ENCODE assay signal across 1 cellular context in the genomic region with DNA sequence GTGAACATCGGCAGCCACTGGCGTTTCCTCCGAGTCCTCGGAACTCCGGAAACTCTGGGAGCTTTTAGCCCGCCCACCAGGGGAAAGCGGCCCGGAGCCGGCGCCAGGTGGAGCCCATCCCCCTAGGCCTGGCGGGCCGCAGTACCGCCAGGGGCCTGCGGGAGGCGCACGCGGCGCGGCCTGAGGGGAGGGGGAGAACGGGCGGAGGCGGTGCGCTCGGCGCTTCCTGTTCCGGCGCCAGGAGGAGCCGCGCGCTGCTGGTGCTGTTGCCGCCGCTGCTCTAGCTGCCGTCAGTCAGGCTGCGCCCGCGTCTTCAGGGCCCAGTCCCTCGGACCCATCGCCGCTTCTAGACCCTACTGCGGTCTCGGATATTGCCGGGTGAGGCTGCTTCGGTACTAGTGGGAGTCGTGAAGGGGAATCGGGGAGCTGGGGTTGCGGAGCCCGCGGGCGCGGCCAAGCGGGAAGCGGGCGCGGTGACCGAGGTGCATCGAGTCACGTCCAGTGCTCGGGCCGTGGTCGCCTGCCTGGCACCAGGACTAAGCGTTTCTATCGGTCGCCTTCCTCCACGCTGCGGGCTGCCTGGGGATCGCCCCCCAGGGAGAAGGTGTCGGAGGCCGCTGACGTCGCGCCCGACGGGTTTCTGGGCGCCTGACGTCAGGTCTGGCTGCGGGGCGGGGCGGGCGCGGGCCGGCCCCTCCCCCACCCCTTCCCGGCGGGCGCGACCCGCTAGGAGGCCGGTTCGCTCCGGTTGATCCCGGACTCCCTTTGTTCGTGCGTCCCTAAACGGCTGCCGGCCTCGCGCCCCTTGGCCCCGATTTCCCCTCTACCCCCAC.
TF ChIP-seq lines count a peak whose summit lies in the region.

MAPK1IP1L (plus strand) TSS at position 222 of the 833 bp plus-strand sequence. CDS start 10,037 bp downstream, outside the sequence.

TF ChIP-seq in HEK293, 187 proteins besides CTCF, POLR2A, EP300 and RAD21 (continued from another document and continues in another):
- TF ChIP-seq BCL11A (tag by site-specific recombination; IDR thresholded peaks at IDR 0.05; ENCODE audit: low read depth): no peak
- no peak for TF ChIP-seq YY2 (tag by site-specific recombination; IDR thresholded peaks at IDR 0.05)
- no peak for TF ChIP-seq ZNF23 (tag by site-specific recombination; IDR thresholded peaks at IDR 0.05; ENCODE audit: borderline replicate concordance)
- TF ChIP-seq, protein P1, sequence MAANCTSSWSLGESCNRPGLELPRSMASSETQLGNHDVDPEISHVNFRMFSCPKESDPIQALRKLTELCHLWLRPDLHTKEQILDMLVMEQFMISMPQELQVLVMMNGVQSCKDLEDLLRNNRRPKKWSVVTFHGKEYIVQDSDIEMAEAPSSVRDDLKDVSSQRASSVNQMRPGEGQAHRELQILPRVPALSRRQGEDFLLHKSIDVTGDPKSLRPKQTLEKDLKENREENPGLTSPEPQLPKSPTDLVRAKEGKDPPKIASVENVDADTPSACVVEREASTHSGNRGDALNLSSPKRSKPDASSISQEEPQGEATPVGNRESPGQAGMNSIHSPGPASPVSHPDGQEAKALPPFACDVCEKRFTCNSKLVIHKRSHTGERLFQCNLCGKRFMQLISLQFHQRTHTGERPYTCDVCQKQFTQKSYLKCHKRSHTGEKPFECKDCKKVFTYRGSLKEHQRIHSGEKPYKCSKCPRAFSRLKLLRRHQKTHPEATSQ (tag by site-specific recombination; IDR thresholded peaks at IDR 0.05): peak; percentile 90; the same call in 1 of the 2 replicates
- peak; percentile 98 for TF ChIP-seq ZNF501 (tag by site-specific recombination; IDR thresholded peaks at IDR 0.05)
- TF ChIP-seq, protein P2, sequence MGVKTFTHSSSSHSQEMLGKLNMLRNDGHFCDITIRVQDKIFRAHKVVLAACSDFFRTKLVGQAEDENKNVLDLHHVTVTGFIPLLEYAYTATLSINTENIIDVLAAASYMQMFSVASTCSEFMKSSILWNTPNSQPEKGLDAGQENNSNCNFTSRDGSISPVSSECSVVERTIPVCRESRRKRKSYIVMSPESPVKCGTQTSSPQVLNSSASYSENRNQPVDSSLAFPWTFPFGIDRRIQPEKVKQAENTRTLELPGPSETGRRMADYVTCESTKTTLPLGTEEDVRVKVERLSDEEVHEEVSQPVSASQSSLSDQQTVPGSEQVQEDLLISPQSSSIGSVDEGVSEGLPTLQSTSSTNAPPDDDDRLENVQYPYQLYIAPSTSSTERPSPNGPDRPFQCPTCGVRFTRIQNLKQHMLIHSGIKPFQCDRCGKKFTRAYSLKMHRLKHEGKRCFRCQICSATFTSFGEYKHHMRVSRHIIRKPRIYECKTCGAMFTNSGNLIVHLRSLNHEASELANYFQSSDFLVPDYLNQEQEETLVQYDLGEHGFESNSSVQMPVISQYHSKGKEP (tag by site-specific recombination; IDR thresholded peaks at IDR 0.05): no peak; the same call in 1 of the 2 replicates
- TF ChIP-seq ZBTB1 (tag by site-specific recombination; IDR thresholded peaks at IDR 0.05): no peak; the same call in 1 of the 2 replicates
- peak; percentile 48; the same call in 1 of the 2 replicates for TF ChIP-seq ZFP69B (tag by site-specific recombination; IDR thresholded peaks at IDR 0.05)
- TF ChIP-seq ZNF112 (tag by site-specific recombination; IDR thresholded peaks at IDR 0.05): no peak
- peak; percentile 77; the same call in 1 of the 2 replicates for TF ChIP-seq ZNF777 (tag by site-specific recombination; IDR thresholded peaks at IDR 0.05; ENCODE audit: borderline replicate concordance)
- no peak for TF ChIP-seq BCL6B (tag by site-specific recombination; IDR thresholded peaks at IDR 0.05)
- no peak; the same call in 1 of the 2 replicates for TF ChIP-seq GLI2 (tag by site-specific recombination; IDR thresholded peaks at IDR 0.05; ENCODE audit: borderline replicate concordance, low read depth)
- TF ChIP-seq GLIS2 (tag by site-specific recombination; IDR thresholded peaks at IDR 0.05): peak; percentile 96
- TF ChIP-seq ZNF426 (tag by site-specific recombination; IDR thresholded peaks at IDR 0.05): no peak
- TF ChIP-seq KLF9 (tag by site-specific recombination; IDR thresholded peaks at IDR 0.05; ENCODE audit: low read depth): peak; percentile 72
- TF ChIP-seq SCRT1 (tag by site-specific recombination; IDR thresholded peaks at IDR 0.05; ENCODE audit: borderline replicate concordance): no peak
- TF ChIP-seq ZNF654 (tag by site-specific recombination; IDR thresholded peaks at IDR 0.05; ENCODE audit: low read depth): peak; percentile 14; the same call in 1 of the 2 replicates
- TF ChIP-seq ZNF292 (tag by site-specific recombination; IDR thresholded peaks at IDR 0.05; ENCODE audit: borderline replicate concordance, low read depth): no peak
- TF ChIP-seq ZNF19 (tag by site-specific recombination; IDR thresholded peaks at IDR 0.05; ENCODE audit: low read depth): 0 out of 2 replicates have a peak, but pooled peaks have one; percentile 22
- no peak for TF ChIP-seq ZNF571 (tag by site-specific recombination; IDR thresholded peaks at IDR 0.05)
- peak; percentile 80; the same call in 1 of the 2 replicates for TF ChIP-seq ZSCAN23 (tag by site-specific recombination; IDR thresholded peaks at IDR 0.05)
- peak; percentile 60; the same call in 1 of the 2 replicates for TF ChIP-seq ZSCAN16 (tag by site-specific recombination; IDR thresholded peaks at IDR 0.05)
- TF ChIP-seq ZNF600 (tag by site-specific recombination; IDR thresholded peaks at IDR 0.05): no peak; the same call in 1 of the 2 replicates
- no peak for TF ChIP-seq ZNF701 (tag by site-specific recombination; IDR thresholded peaks at IDR 0.05)
- no peak for TF ChIP-seq ZNF677 (tag by site-specific recombination; IDR thresholded peaks at IDR 0.05)
- TF ChIP-seq EGR2 (tag by site-specific recombination; IDR thresholded peaks at IDR 0.05; ENCODE audit: low read depth): peak; percentile 59
- no peak for TF ChIP-seq HOXA7 (CRISPR knock-in tag; IDR thresholded peaks at IDR 0.05; ENCODE audit: borderline replicate concordance)
- TF ChIP-seq ZNF624 (tag by site-specific recombination; IDR thresholded peaks at IDR 0.05): no peak
- peak; percentile 54; the same call in 1 of the 2 replicates for TF ChIP-seq MZF1 (tag by site-specific recombination; IDR thresholded peaks at IDR 0.05; ENCODE audit: borderline replicate concordance)
- peak; percentile 86 for TF ChIP-seq PATZ1 (tag by site-specific recombination; IDR thresholded peaks at IDR 0.05)
- no peak; the same call in 1 of the 2 replicates for TF ChIP-seq ZNF239 (tag by site-specific recombination; IDR thresholded peaks at IDR 0.05)
- TF ChIP-seq, protein P3, sequence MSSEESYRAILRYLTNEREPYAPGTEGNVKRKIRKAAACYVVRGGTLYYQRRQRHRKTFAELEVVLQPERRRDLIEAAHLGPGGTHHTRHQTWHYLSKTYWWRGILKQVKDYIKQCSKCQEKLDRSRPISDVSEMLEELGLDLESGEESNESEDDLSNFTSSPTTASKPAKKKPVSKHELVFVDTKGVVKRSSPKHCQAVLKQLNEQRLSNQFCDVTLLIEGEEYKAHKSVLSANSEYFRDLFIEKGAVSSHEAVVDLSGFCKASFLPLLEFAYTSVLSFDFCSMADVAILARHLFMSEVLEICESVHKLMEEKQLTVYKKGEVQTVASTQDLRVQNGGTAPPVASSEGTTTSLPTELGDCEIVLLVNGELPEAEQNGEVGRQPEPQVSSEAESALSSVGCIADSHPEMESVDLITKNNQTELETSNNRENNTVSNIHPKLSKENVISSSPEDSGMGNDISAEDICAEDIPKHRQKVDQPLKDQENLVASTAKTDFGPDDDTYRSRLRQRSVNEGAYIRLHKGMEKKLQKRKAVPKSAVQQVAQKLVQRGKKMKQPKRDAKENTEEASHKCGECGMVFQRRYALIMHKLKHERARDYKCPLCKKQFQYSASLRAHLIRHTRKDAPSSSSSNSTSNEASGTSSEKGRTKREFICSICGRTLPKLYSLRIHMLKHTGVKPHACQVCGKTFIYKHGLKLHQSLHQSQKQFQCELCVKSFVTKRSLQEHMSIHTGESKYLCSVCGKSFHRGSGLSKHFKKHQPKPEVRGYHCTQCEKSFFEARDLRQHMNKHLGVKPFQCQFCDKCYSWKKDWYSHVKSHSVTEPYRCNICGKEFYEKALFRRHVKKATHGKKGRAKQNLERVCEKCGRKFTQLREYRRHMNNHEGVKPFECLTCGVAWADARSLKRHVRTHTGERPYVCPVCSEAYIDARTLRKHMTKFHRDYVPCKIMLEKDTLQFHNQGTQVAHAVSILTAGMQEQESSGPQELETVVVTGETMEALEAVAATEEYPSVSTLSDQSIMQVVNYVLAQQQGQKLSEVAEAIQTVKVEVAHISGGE (tag by site-specific recombination; conservative IDR thresholded peaks at IDR 0.05; ENCODE audit: low read depth): peak; percentile 93
- no peak for TF ChIP-seq ZNF37A (tag by site-specific recombination; IDR thresholded peaks at IDR 0.05)
- peak; percentile 52; the same call in 1 of the 2 replicates for TF ChIP-seq KLF7 (tag by site-specific recombination; IDR thresholded peaks at IDR 0.05; ENCODE audit: borderline replicate concordance)
- TF ChIP-seq ZNF449 (tag by site-specific recombination; IDR thresholded peaks at IDR 0.05): peak; percentile 34; the same call in 1 of the 2 replicates
- TF ChIP-seq, protein P4, sequence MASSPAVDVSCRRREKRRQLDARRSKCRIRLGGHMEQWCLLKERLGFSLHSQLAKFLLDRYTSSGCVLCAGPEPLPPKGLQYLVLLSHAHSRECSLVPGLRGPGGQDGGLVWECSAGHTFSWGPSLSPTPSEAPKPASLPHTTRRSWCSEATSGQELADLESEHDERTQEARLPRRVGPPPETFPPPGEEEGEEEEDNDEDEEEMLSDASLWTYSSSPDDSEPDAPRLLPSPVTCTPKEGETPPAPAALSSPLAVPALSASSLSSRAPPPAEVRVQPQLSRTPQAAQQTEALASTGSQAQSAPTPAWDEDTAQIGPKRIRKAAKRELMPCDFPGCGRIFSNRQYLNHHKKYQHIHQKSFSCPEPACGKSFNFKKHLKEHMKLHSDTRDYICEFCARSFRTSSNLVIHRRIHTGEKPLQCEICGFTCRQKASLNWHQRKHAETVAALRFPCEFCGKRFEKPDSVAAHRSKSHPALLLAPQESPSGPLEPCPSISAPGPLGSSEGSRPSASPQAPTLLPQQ (tag by site-specific recombination; IDR thresholded peaks at IDR 0.05): peak; percentile 81
- TF ChIP-seq ZNF785 (tag by site-specific recombination; IDR thresholded peaks at IDR 0.05): 0 out of 2 replicates have a peak, but pooled peaks have one; percentile 39
- peak; percentile 66 for TF ChIP-seq SP2 (tag by site-specific recombination; IDR thresholded peaks at IDR 0.05)
- TF ChIP-seq ZNF221 (tag by site-specific recombination; IDR thresholded peaks at IDR 0.05; ENCODE audit: borderline replicate concordance): no peak
- TF ChIP-seq, protein P5, sequence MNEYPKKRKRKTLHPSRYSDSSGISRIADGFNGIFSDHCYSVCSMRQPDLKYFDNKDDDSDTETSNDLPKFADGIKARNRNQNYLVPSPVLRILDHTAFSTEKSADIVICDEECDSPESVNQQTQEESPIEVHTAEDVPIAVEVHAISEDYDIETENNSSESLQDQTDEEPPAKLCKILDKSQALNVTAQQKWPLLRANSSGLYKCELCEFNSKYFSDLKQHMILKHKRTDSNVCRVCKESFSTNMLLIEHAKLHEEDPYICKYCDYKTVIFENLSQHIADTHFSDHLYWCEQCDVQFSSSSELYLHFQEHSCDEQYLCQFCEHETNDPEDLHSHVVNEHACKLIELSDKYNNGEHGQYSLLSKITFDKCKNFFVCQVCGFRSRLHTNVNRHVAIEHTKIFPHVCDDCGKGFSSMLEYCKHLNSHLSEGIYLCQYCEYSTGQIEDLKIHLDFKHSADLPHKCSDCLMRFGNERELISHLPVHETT (tag by site-specific recombination; IDR thresholded peaks at IDR 0.05): peak; percentile 27; the same call in 1 of the 2 replicates
- no peak for TF ChIP-seq ZNF302 (tag by site-specific recombination; IDR thresholded peaks at IDR 0.05; ENCODE audit: low read depth)
